8 cellular contexts compared by ENCODE assay signal in the genomic region with DNA sequence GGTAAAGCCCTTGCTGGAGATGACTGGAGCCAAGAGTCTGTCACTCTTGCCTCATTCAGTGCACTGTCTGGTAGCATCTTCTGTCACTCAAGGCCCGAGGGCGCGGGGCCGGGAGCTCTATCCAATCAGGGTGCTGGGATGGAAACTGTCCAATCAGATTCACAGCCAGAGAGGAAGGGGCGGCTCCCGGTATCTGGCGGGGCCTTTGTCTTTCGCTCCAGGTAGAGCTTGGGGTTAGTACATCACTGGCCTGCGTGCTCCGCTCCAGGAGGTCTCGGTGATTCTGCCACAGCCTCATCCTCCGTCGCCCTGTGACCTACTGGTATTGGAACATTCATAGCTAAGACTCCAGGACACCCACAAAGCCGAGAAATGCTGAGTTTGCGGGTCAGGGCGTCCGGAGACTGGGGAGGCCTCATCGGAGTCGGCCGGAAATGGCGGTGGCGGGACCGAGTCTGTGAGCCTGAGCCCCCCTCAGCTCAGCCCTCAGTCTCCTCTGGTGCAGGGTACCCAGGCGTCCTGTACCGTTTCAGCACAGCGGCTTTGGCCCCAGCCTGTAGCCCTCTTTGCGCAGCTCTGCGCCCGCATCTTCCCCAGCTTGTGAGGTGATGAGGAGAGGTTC.
DNase-seq lines count a peak whose midpoint lies in the region; ATAC-seq and TF ChIP-seq lines count a peak whose summit lies in the region.

No MANE protein-coding gene starts in this region.

- DNase-seq in DMS 273 (lab: John Stamatoyannopoulos, UW; ENCODE audit: unreplicated experiment) (peak; percentile 91), LNCaP clone FGC (ENCODE audit: low read depth) (peak; percentile 85), astrocyte of the cerebellum (ENCODE audit: low read depth) (peak; percentile 55), hypothalamus (lab: John Stamatoyannopoulos, UW) (peak; percentile 28 to 96 (median 82)), retina (peak; percentile 97), MV-4-11 (lab: John Stamatoyannopoulos, UW) (no peak)

- in situ Hi-C loops in astrocyte of the cerebellum (cut with HindIII; ENCODE audit: low sequenced_read_pairs) = no loop called here

- H3K4me1 Mint-ChIP-seq in T-helper 1 cell treated with Interleukin-12 subunit alpha and Interleukin-12 subunit beta and Interleukin-4 antibody, amounts not matched to agents 30 μg/mL and 1 μg/mL, for 36 hours (ENCODE audit: low read depth) = peaks cover 7% of the 10 kb centered on the region

- peak overlapping the region; percentile 82 for H3K27ac Mint-ChIP-seq in T-helper 1 cell treated with Interleukin-12 subunit alpha and Interleukin-12 subunit beta and Interleukin-4 antibody, amounts not matched to agents 30 μg/mL and 1 μg/mL, for 36 hours

- H3K4me3 ChIP-seq in LNCaP clone FGC (ENCODE audit: low read depth, low read length) (peak overlapping the region; percentile 67), astrocyte of the cerebellum (ENCODE audit: low read depth, low read length) (peak overlapping the region; percentile 41)

- H3K27me3 Mint-ChIP-seq in T-helper 1 cell treated with Interleukin-12 subunit alpha and Interleukin-12 subunit beta and Interleukin-4 antibody, amounts not matched to agents 30 μg/mL and 1 μg/mL, for 36 hours (ENCODE audit: low read depth) = no peaks in the 10 kb centered on the region

- TF ChIP-seq CTCF in LNCaP clone FGC (IDR thresholded peaks at IDR 0.05; ENCODE audit: control insufficient read depth, extremely low read depth, insufficient read depth) (no peak), astrocyte of the cerebellum (IDR thresholded peaks at IDR 0.05; ENCODE audit: low read depth, low read length, missing control alignments) (no peak)

- peak; percentile 97 for ATAC-seq in GM21528 (IDR thresholded peaks at IDR 0.05; ENCODE audit: low FRiP score, unreplicated experiment)

- no peaks in the 10 kb centered on the region for H3K36me3 Mint-ChIP-seq in T-helper 1 cell treated with Interleukin-12 subunit alpha and Interleukin-12 subunit beta and Interleukin-4 antibody, amounts not matched to agents 30 μg/mL and 1 μg/mL, for 36 hours (ENCODE audit: low read depth)

- peak overlapping the region; percentile 86 for H3K4me3 Mint-ChIP-seq in T-helper 1 cell treated with Interleukin-12 subunit alpha and Interleukin-12 subunit beta and Interleukin-4 antibody, amounts not matched to agents 30 μg/mL and 1 μg/mL, for 36 hours

- H3K9me3 Mint-ChIP-seq in T-helper 1 cell treated with Interleukin-12 subunit alpha and Interleukin-12 subunit beta and Interleukin-4 antibody, amounts not matched to agents 30 μg/mL and 1 μg/mL, for 36 hours = peaks cover 26% of the 10 kb centered on the region
